In genomic region chr20:56798634-56799033, GRCh38 we compare ENCODE assay signal across 37 cellular contexts.
"Had no signal": no experiment of that assay in that cellular context is flagged by ENCODE, and none has a peak within 500 bp of the region (broad histone marks: within the 10 kb centered on the region; RNA-seq: fewer than 3 reads in every experiment).

No MANE protein-coding gene starts in this region.

- H3K27ac ChIP-seq: body of pancreas, brain microvascular endothelial cell, breast epithelium, VCaP had no signal

- H3K4me3 Mint-ChIP-seq: activated B cell treated with CpG ODN at 0.5 μM for 24 hours; activated CD4-positive, alpha-beta memory T cell treated with anti-CD3 and anti-CD28 coated beads for 36 hours; activated CD4-positive, alpha-beta T cell treated with anti-CD3 and anti-CD28 coated beads, Interleukin-2, amount 10 ng/mL, durations not matched to agents 24 days and 14 days; activated CD8-positive, alpha-beta T cell treated with anti-CD3 and anti-CD28 coated beads for 36 hours; activated naive CD4-positive, alpha-beta T cell treated with anti-CD3 and anti-CD28 coated beads for 36 hours; activated naive CD4-positive, alpha-beta T cell treated with anti-CD3 and anti-CD28 coated beads, Interleukin-2, amount 50 U/mL, for 24 hours; activated naive CD8-positive, alpha-beta T cell; activated naive CD8-positive, alpha-beta T cell treated with anti-CD3 and anti-CD28 coated beads, Interleukin-2, amount 10 ng/mL, durations not matched to agents 7 days and 5 days; activated naive CD8-positive, alpha-beta T cell treated with anti-CD3 and anti-CD28 coated beads, Interleukin-2, amount 50 U/mL, for 24 hours; activated T-cell treated with anti-CD3 and anti-CD28 coated beads, Interleukin-2, amount 50 U/mL, for 4 hours; activated T-cell treated with anti-CD3 and anti-CD28 coated beads, Interleukin-2, amount 50 U/mL, for 72 hours; activated T-helper 1 cell treated with anti-CD3 and anti-CD28 coated beads, Interleukin-12 subunit alpha, Interleukin-12 subunit beta, Interleukin-2, Interleukin-4 antibody, amounts not matched to agents 30 ng/mL and 10 ng/mL and 1 ng/mL, durations not matched to agents 14 hours and 24 hours and 36 hours; activated T-helper 17 cell treated with anti-CD3 and anti-CD28 coated beads, Interleukin-2, amount 50 U/mL, for 72 hours; T-helper 1 cell treated with Interleukin-12 subunit alpha and Interleukin-12 subunit beta and Interleukin-4 antibody, amounts not matched to agents 30 μg/mL and 1 μg/mL, for 36 hours; T-helper 2 cell treated with Interferon-gamma antibody and Interleukin-4, amounts not matched to agents 5 μg/mL and 100 μg/mL, for 36 hours had no signal

- H3K4me1 ChIP-seq: body of pancreas had no signal

- H3K4me1 Mint-ChIP-seq: activated B cell treated with CpG ODN at 0.5 μM for 24 hours; activated CD4-positive, alpha-beta T cell treated with anti-CD3 and anti-CD28 coated beads, Interleukin-2, amount 10 ng/mL, durations not matched to agents 24 days and 14 days; activated naive CD4-positive, alpha-beta T cell treated with anti-CD3 and anti-CD28 coated beads, Interleukin-2, amount 50 U/mL, for 24 hours; activated naive CD8-positive, alpha-beta T cell treated with anti-CD3 and anti-CD28 coated beads, Interleukin-2, amount 10 ng/mL, durations not matched to agents 7 days and 5 days; activated naive CD8-positive, alpha-beta T cell treated with anti-CD3 and anti-CD28 coated beads, Interleukin-2, amount 50 U/mL, for 24 hours; activated T-helper 17 cell treated with anti-CD3 and anti-CD28 coated beads, Interleukin-2, amount 50 U/mL, for 72 hours had no signal

- FAIRE-seq: astrocyte, TTC549 had no signal

- H3K27me3 Mint-ChIP-seq: activated B cell treated with CpG ODN at 0.5 μM for 24 hours; activated CD4-positive, alpha-beta T cell treated with anti-CD3 and anti-CD28 coated beads, Interleukin-2, amount 10 ng/mL, durations not matched to agents 24 days and 14 days had no signal

- ATAC-seq: activated CD8-positive, alpha-beta T cell treated with anti-CD3 and anti-CD28 coated beads for 36 hours; activated naive CD8-positive, alpha-beta T cell treated with anti-CD3 and anti-CD28 coated beads, Interleukin-2, amount 50 U/mL, for 24 hours; activated T-cell treated with anti-CD3 and anti-CD28 coated beads, Interleukin-2, amount 50 U/mL, for 4 hours; activated T-cell treated with anti-CD3 and anti-CD28 coated beads, Interleukin-2, amount 50 U/mL, for 72 hours; activated T-helper 17 cell treated with anti-CD3 and anti-CD28 coated beads, Interleukin-2, amount 50 U/mL, for 72 hours; body of pancreas had no signal

- H3K36me3 Mint-ChIP-seq: activated CD4-positive, alpha-beta memory T cell treated with anti-CD3 and anti-CD28 coated beads for 36 hours; activated naive CD4-positive, alpha-beta T cell treated with anti-CD3 and anti-CD28 coated beads, Interleukin-2, amount 50 U/mL, for 24 hours; activated naive CD8-positive, alpha-beta T cell; activated naive CD8-positive, alpha-beta T cell treated with anti-CD3 and anti-CD28 coated beads, Interleukin-2, amount 10 ng/mL, durations not matched to agents 7 days and 5 days had no signal

- H3K27me3 ChIP-seq: brain microvascular endothelial cell, breast epithelium had no signal

- H3K27ac Mint-ChIP-seq: activated B cell treated with CpG ODN at 0.5 μM for 24 hours; activated CD4-positive, alpha-beta memory T cell treated with anti-CD3 and anti-CD28 coated beads for 36 hours; activated CD4-positive, alpha-beta T cell treated with anti-CD3 and anti-CD28 coated beads, Interleukin-2, amount 10 ng/mL, durations not matched to agents 24 days and 14 days; activated CD8-positive, alpha-beta T cell treated with anti-CD3 and anti-CD28 coated beads for 36 hours; activated naive CD4-positive, alpha-beta T cell treated with anti-CD3 and anti-CD28 coated beads for 36 hours; activated naive CD4-positive, alpha-beta T cell treated with anti-CD3 and anti-CD28 coated beads, Interleukin-2, amount 50 U/mL, for 24 hours; activated naive CD8-positive, alpha-beta T cell; activated naive CD8-positive, alpha-beta T cell treated with anti-CD3 and anti-CD28 coated beads, Interleukin-2, amount 10 ng/mL, durations not matched to agents 7 days and 5 days; activated naive CD8-positive, alpha-beta T cell treated with anti-CD3 and anti-CD28 coated beads, Interleukin-2, amount 50 U/mL, for 24 hours; activated T-cell treated with anti-CD3 and anti-CD28 coated beads, Interleukin-2, amount 50 U/mL, for 72 hours; activated T-helper 1 cell treated with anti-CD3 and anti-CD28 coated beads, Interleukin-12 subunit alpha, Interleukin-12 subunit beta, Interleukin-2, Interleukin-4 antibody, amounts not matched to agents 30 ng/mL and 10 ng/mL and 1 ng/mL, durations not matched to agents 14 hours and 24 hours and 36 hours; activated T-helper 17 cell treated with anti-CD3 and anti-CD28 coated beads, Interleukin-2, amount 50 U/mL, for 72 hours; T-helper 1 cell treated with Interleukin-12 subunit alpha and Interleukin-12 subunit beta and Interleukin-4 antibody, amounts not matched to agents 30 μg/mL and 1 μg/mL, for 36 hours; T-helper 2 cell treated with Interferon-gamma antibody and Interleukin-4, amounts not matched to agents 5 μg/mL and 100 μg/mL, for 36 hours had no signal

- H3K4me3 ChIP-seq: body of pancreas, breast epithelium had no signal

- H3K36me3 ChIP-seq: brain microvascular endothelial cell, breast epithelium had no signal

- DNase-seq: activated B cell treated with CpG ODN at 0.5 μM for 24 hours; activated CD4-positive, alpha-beta memory T cell treated with anti-CD3 and anti-CD28 coated beads for 36 hours; activated CD4-positive, alpha-beta T cell treated with anti-CD3 and anti-CD28 coated beads for 4 hours; activated CD4-positive, alpha-beta T cell treated with anti-CD3 and anti-CD28 coated beads, Interleukin-2, amount 10 ng/mL, durations not matched to agents 24 days and 14 days; activated CD4-positive, alpha-beta T cell treated with anti-CD3 and anti-CD28 coated beads, Interleukin-2, amount 50 U/mL, for 1 hour; activated CD4-positive, alpha-beta T cell treated with anti-CD3 and anti-CD28 coated beads, Interleukin-2, amount 50 U/mL, for 4 hours; activated CD4-positive, CD25-positive, alpha-beta regulatory T cell treated with anti-CD3 and anti-CD28 coated beads, Interleukin-2, amount 50 U/mL, for 72 hours; activated CD8-positive, alpha-beta memory T cell treated with anti-CD3 and anti-CD28 coated beads, Interleukin-2, amount 50 U/mL, for 4 hours; activated CD8-positive, alpha-beta T cell treated with anti-CD3 and anti-CD28 coated beads for 36 hours; activated effector memory CD4-positive, alpha-beta T cell treated with anti-CD3 and anti-CD28 coated beads, Interleukin-2, amount 50 U/mL, for 16 hours; activated gamma-delta T cell treated with Interleukin-2 at 50 U/mL for 16 hours; activated naive CD4-positive, alpha-beta T cell; activated naive CD4-positive, alpha-beta T cell treated with anti-CD3 and anti-CD28 coated beads for 36 hours; activated naive CD8-positive, alpha-beta T cell treated with anti-CD3 and anti-CD28 coated beads, Interleukin-2, amount 10 ng/mL, durations not matched to agents 7 days and 5 days; activated naive CD8-positive, alpha-beta T cell treated with anti-CD3 and anti-CD28 coated beads, Interleukin-2, amount 50 U/mL, for 24 hours; activated T-cell treated with anti-CD3 and anti-CD28 coated beads for 4 hours; activated T-cell treated with anti-CD3 and anti-CD28 coated beads, Interleukin-2, amount 50 U/mL, for 1 hour; activated T-cell treated with anti-CD3 and anti-CD28 coated beads, Interleukin-2, amount 50 U/mL, for 4 hours; activated T-cell treated with anti-CD3 and anti-CD28 coated beads, Interleukin-2, amount 50 U/mL, for 72 hours; amygdala; anterior cingulate cortex; body of pancreas; brain microvascular endothelial cell; central memory CD4-positive, alpha-beta T cell; T-helper 1 cell; T-helper 2 cell; T-helper 9 cell had no signal
